Comparison of ENCODE assay signal across 18 cellular contexts in the genomic region with DNA sequence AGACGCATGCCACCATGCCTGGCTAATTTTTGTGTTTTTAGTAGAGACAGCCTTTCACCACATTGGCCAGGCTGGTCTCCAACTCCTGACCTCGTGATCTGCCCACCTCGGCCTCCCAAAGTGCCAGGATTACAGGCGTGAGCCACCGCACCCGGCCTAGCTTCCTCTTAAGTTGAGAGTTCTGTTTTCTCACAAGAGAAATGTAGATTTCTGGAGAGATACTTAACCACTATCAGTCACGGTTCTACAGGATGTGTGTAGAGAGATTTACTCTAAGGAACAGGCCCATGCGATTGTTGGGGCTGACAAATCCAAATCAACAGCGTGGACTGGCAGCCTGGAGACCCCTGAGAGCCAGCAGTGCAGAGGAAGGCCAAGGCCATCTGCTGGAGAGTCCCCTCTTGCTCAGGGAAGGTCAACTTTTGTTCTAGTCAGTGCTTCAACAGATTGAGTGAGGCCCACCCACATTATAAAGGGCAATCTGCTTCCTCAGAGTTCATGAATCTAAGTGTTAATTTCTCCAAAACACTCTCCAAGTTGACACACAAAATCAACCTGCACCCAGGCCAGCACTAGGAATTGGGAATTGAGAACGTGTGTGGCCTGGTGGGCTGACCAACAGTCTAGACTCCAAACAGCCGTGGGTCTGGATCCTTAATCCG. TPM values are rescaled to one million over a fixed set of nuclear protein-coding genes. Genes with fewer than 3 reads are reported as not detected.
"Had no signal": no experiment of that assay in that cellular context is flagged by ENCODE, and none has a peak within 500 bp of the region (broad histone marks: within the 10 kb centered on the region; RNA-seq: fewer than 3 reads in every experiment).

No MANE protein-coding gene starts in this region.

- H3K4me1 Mint-ChIP-seq: mesothelial cell of epicardium had no signal

- H3K27ac Mint-ChIP-seq: activated naive CD4-positive, alpha-beta T cell treated with anti-CD3 and anti-CD28 coated beads for 36 hours; activated T-helper 1 cell treated with anti-CD3 and anti-CD28 coated beads, Interleukin-12 subunit alpha, Interleukin-12 subunit beta, Interleukin-2, Interleukin-4 antibody, amounts not matched to agents 30 ng/mL and 10 ng/mL and 1 ng/mL, durations not matched to agents 14 hours and 24 hours and 36 hours; dendritic cell treated with granulocyte-macrophage colony-stimulating factor and Interleukin-4, amounts not matched to agents 40 ng/mL and 50 ng/mL, for 4 days; mesothelial cell of epicardium; neural progenitor cell had no signal

- H3K9me3 ChIP-seq: gastroesophageal sphincter, ovary had no signal

- H2AFZ ChIP-seq: hepatocyte, neural progenitor cell had no signal

- H3K79me2 ChIP-seq: hepatocyte had no signal

- H3K4me3 ChIP-seq: gastroesophageal sphincter, hepatocyte, neural progenitor cell, ovary had no signal

- H3K4me2 ChIP-seq: hepatocyte, neural progenitor cell had no signal

- H3K9ac ChIP-seq: neural progenitor cell had no signal

- DNase-seq: activated CD4-positive, alpha-beta T cell treated with anti-CD3 and anti-CD28 coated beads, Interleukin-2, amount 50 U/mL, for 1 hour; activated CD8-positive, alpha-beta memory T cell treated with anti-CD3 and anti-CD28 coated beads, Interleukin-2, amount 50 U/mL, for 4 hours; activated naive CD4-positive, alpha-beta T cell treated with anti-CD3 and anti-CD28 coated beads for 36 hours; amniotic stem cell; brain microvascular endothelial cell; effector memory CD8-positive, alpha-beta T cell; stimulated activated CD4-positive, alpha-beta T cell treated with anti-CD3 and anti-CD28 coated beads, Interleukin-4, amount 100 ng/mL, for 1 hour; stimulated activated CD8-positive, alpha-beta memory T cell treated with anti-CD3 and anti-CD28 coated beads, Interleukin-4, amount 100 ng/mL, for 48 hours; WERI-Rb-1 had no signal

- H3K9me3 Mint-ChIP-seq: activated naive CD4-positive, alpha-beta T cell treated with anti-CD3 and anti-CD28 coated beads for 36 hours; activated T-helper 1 cell treated with anti-CD3 and anti-CD28 coated beads, Interleukin-12 subunit alpha, Interleukin-12 subunit beta, Interleukin-2, Interleukin-4 antibody, amounts not matched to agents 30 ng/mL and 10 ng/mL and 1 ng/mL, durations not matched to agents 14 hours and 24 hours and 36 hours; dendritic cell treated with granulocyte-macrophage colony-stimulating factor and Interleukin-4, amounts not matched to agents 40 ng/mL and 50 ng/mL, for 4 days; effector memory CD8-positive, alpha-beta T cell; mesothelial cell of epicardium; neural progenitor cell had no signal

- H3K27ac ChIP-seq: brain microvascular endothelial cell, gastroesophageal sphincter, hepatocyte, neural progenitor cell, ovary, WERI-Rb-1 had no signal

- H3K36me3 ChIP-seq: brain microvascular endothelial cell, gastroesophageal sphincter, neural progenitor cell, ovary had no signal

- FAIRE-seq: urothelium cell line had no signal

- H3K27me3 Mint-ChIP-seq: dendritic cell treated with granulocyte-macrophage colony-stimulating factor and Interleukin-4, amounts not matched to agents 40 ng/mL and 50 ng/mL, for 4 days; effector memory CD8-positive, alpha-beta T cell had no signal

- ATAC-seq: effector memory CD8-positive, alpha-beta T cell; gastroesophageal sphincter had no signal

- H3K27me3 ChIP-seq: brain microvascular endothelial cell, gastroesophageal sphincter, hepatocyte, neural progenitor cell, ovary had no signal

- H3K36me3 Mint-ChIP-seq: mesothelial cell of epicardium had no signal

- H3K4me3 Mint-ChIP-seq: activated naive CD4-positive, alpha-beta T cell treated with anti-CD3 and anti-CD28 coated beads for 36 hours; activated T-helper 1 cell treated with anti-CD3 and anti-CD28 coated beads, Interleukin-12 subunit alpha, Interleukin-12 subunit beta, Interleukin-2, Interleukin-4 antibody, amounts not matched to agents 30 ng/mL and 10 ng/mL and 1 ng/mL, durations not matched to agents 14 hours and 24 hours and 36 hours; dendritic cell treated with granulocyte-macrophage colony-stimulating factor and Interleukin-4, amounts not matched to agents 40 ng/mL and 50 ng/mL, for 4 days; effector memory CD8-positive, alpha-beta T cell; mesothelial cell of epicardium; neural progenitor cell had no signal

RNA-seq across cellular contexts. Expression of gene CLDN14, which starts 56.0 kb away (rescaled TPM):
- total RNA-seq: activated naive CD4-positive, alpha-beta T cell treated with anti-CD3 and anti-CD28 coated beads for 36 hours; activated T-helper 1 cell treated with anti-CD3 and anti-CD28 coated beads, Interleukin-12 subunit alpha, Interleukin-12 subunit beta, Interleukin-2, Interleukin-4 antibody, amounts not matched to agents 30 ng/mL and 10 ng/mL and 1 ng/mL, durations not matched to agents 14 hours and 24 hours and 36 hours; mesothelial cell of epicardium; ovary; T-helper 2 cell treated with Interferon-gamma antibody and Interleukin-4, amounts not matched to agents 100 ng/mL and 5 ng/mL, for 36 hours had no signal
